Comparison of ENCODE assay signal across 29 cellular contexts in genomic region chr1:96569288-96569687, GRCh38.
"Had no signal": no experiment of that assay in that cellular context is flagged by ENCODE, and none has a peak within 500 bp of the region (broad histone marks: within the 10 kb centered on the region; RNA-seq: fewer than 3 reads in every experiment).

No MANE protein-coding gene starts in this region.

- H3K27ac Mint-ChIP-seq: memory B cell; naive thymus-derived CD8-positive, alpha-beta T cell; nephron; stimulated activated effector memory CD8-positive, alpha-beta T cell treated with anti-CD3 and anti-CD28 coated beads, Interleukin-12 subunit alpha, Interleukin-12 subunit beta, amount 100 ng/mL, for 72 hours; stimulated activated naive CD8-positive, alpha-beta T cell treated with anti-CD3 and anti-CD28 coated beads, Interleukin-15, Interleukin-2, amounts not matched to agents 100 ng/mL and 50 ng/mL, for 24 hours had no signal

- H3K36me3 Mint-ChIP-seq: memory B cell; naive thymus-derived CD8-positive, alpha-beta T cell; stimulated activated effector memory CD8-positive, alpha-beta T cell treated with anti-CD3 and anti-CD28 coated beads, Interleukin-12 subunit alpha, Interleukin-12 subunit beta, amount 100 ng/mL, for 72 hours had no signal

- ATAC-seq: heart right ventricle; mucosa of descending colon; naive thymus-derived CD8-positive, alpha-beta T cell; right cardiac atrium; sciatic nerve; stimulated activated effector memory CD8-positive, alpha-beta T cell treated with anti-CD3 and anti-CD28 coated beads, Interleukin-12 subunit alpha, Interleukin-12 subunit beta, amount 100 ng/mL, for 72 hours had no signal

- H3K27ac ChIP-seq: heart right ventricle, hepatocyte, left ventricle myocardium inferior, prostate gland, skin epidermis, thyroid gland, transverse colon, upper lobe of left lung, vagina had no signal

- H3K79me2 ChIP-seq: hepatocyte had no signal

- H3K4me3 ChIP-seq: heart right ventricle, hepatocyte, left ventricle myocardium inferior, lung, mucosa of descending colon, prostate gland, skin epidermis, thyroid gland, transverse colon, upper lobe of left lung, vagina had no signal

- H3K4me3 Mint-ChIP-seq: memory B cell; naive thymus-derived CD8-positive, alpha-beta T cell; nephron; neural crest cell; stimulated activated effector memory CD8-positive, alpha-beta T cell treated with anti-CD3 and anti-CD28 coated beads, Interleukin-12 subunit alpha, Interleukin-12 subunit beta, amount 100 ng/mL, for 72 hours; stimulated activated naive CD8-positive, alpha-beta T cell treated with anti-CD3 and anti-CD28 coated beads, Interleukin-15, Interleukin-2, amounts not matched to agents 100 ng/mL and 50 ng/mL, for 24 hours had no signal

- H3K36me3 ChIP-seq: heart right ventricle, left ventricle myocardium inferior, prostate gland, thyroid gland, transverse colon, upper lobe of left lung, vagina had no signal

- H3K9me3 Mint-ChIP-seq: memory B cell; nephron; stimulated activated effector memory CD8-positive, alpha-beta T cell treated with anti-CD3 and anti-CD28 coated beads, Interleukin-12 subunit alpha, Interleukin-12 subunit beta, amount 100 ng/mL, for 72 hours; stimulated activated naive CD8-positive, alpha-beta T cell treated with anti-CD3 and anti-CD28 coated beads, Interleukin-15, Interleukin-2, amounts not matched to agents 100 ng/mL and 50 ng/mL, for 24 hours had no signal

- H2AFZ ChIP-seq: hepatocyte had no signal

- H3K4me1 Mint-ChIP-seq: memory B cell; naive thymus-derived CD8-positive, alpha-beta T cell; nephron; stimulated activated effector memory CD8-positive, alpha-beta T cell treated with anti-CD3 and anti-CD28 coated beads, Interleukin-12 subunit alpha, Interleukin-12 subunit beta, amount 100 ng/mL, for 72 hours had no signal

- DNase-seq: heart right ventricle; islet precursor cell; left ventricle myocardium inferior; midbrain; mucosa of descending colon; naive thymus-derived CD8-positive, alpha-beta T cell; nucleus accumbens; posterior cingulate gyrus; retina; right cardiac atrium; stimulated activated CD4-positive, alpha-beta T cell treated with anti-CD3 and anti-CD28 coated beads, Interleukin-12 subunit alpha, Interleukin-12 subunit beta, amount 100 ng/mL, for 4 hours; stimulated activated CD4-positive, alpha-beta T cell treated with anti-CD3 and anti-CD28 coated beads, Interleukin-15, amount 100 ng/mL, for 24 hours; stimulated activated CD4-positive, alpha-beta T cell treated with anti-CD3 and anti-CD28 coated beads, Interleukin-2, amount 100 ng/mL, for 24 hours; stimulated activated CD4-positive, alpha-beta T cell treated with anti-CD3 and anti-CD28 coated beads, Interleukin-4, amount 100 ng/mL, for 1 hour; stimulated activated naive CD4-positive, alpha-beta T cell; thyroid gland; transverse colon; upper lobe of left lung had no signal

- H3K9me3 ChIP-seq: heart right ventricle, left ventricle myocardium inferior, mucosa of descending colon, prostate gland, thyroid gland, transverse colon, upper lobe of left lung, vagina had no signal

- H3K4me1 ChIP-seq: heart right ventricle, left ventricle myocardium inferior, prostate gland, thyroid gland, transverse colon, upper lobe of left lung, vagina had no signal

- H3K27me3 ChIP-seq: heart right ventricle, hepatocyte, thyroid gland, transverse colon, upper lobe of left lung, vagina had no signal

- H3K4me2 ChIP-seq: hepatocyte had no signal
